ENCODE assay signal across 18 cellular contexts in the genomic region with DNA sequence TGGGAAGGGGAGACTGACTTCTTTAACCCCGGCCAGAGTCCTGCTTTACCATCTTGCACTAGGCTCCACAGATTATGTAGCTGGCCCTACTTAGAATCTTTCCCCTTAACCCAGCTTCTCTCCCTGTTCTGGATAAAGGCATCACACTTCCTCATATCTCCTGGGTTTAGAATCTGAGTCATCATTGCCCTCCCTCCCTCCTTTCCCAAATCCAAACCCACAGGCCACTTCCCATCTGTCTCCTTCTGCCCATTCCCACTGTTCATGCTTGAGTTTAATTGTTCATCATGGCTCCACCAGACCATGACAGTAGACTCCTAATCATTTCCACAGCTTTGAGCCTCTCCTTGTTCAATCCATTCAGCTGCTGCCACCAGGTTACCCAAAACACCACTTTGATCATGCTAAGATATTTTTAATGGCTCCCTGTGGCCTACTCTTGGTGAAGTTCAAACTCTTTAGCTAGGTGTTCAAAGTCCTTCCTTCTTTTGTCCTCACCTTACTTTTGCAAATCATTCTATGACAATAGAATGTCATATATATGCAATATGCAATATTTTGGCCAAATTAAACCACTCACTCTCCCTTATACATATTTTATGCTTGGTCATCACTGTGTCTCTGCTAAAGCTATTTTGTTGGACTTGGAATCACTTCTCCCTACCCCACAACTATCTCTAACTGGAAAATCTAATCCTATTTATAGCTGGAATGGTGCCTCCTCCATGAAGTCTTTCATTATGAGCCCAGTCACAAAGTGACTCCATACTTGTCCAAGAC.
A peak's percentile ranks its signal among the peaks of the same experiment; 100 is the strongest.
DNase-seq lines count a peak whose midpoint lies in the region; ATAC-seq, FAIRE-seq and TF ChIP-seq lines count a peak whose summit lies in the region.
"Had no signal": no experiment of that assay in that cellular context is flagged by ENCODE, and none has a peak within 500 bp of the region (broad histone marks: within the 10 kb centered on the region; RNA-seq: fewer than 3 reads in every experiment).

No MANE protein-coding gene starts in this region.

- peak; percentile 14 for DNase-seq in DMS 273 (lab: John Stamatoyannopoulos, UW; ENCODE audit: unreplicated experiment)
- DNase-seq in DMS 273 treated with DMSO at 0.1 percent for 48 hours (lab: John Stamatoyannopoulos, UW), result no peak
- no peak for DNase-seq in H54 (ENCODE audit: insufficient read length, low spot score)
- DNase-seq in NCI-H510A (lab: John Stamatoyannopoulos, UW), result peak; percentile 86
- DNase-seq in kidney glomerular epithelial cell (lab: John Stamatoyannopoulos, UW), result peak; percentile 41
- no peak for DNase-seq in GM19239 (ENCODE audit: insufficient read length, low spot score)
- no peak for DNase-seq in activated CD4-positive, alpha-beta T cell treated with anti-CD3 and anti-CD28 coated beads, Interleukin-2, amount 50 U/mL, for 1 hour
- DNase-seq: activated CD8-positive, alpha-beta T cell treated with anti-CD3 and anti-CD28 coated beads for 36 hours; C1 segment of cervical spinal cord; heart left ventricle; mammary epithelial cell; MG63; naive thymus-derived CD4-positive, alpha-beta T cell; T-cell; tibial artery had no signal

- FAIRE-seq in H54 (lab: Jason Lieb, UNC), result peak; percentile 20
- FAIRE-seq in GM19239 (lab: Jason Lieb, UNC), result no peak
- FAIRE-seq: pancreas had no signal

- TF ChIP-seq POLR2A in H54 (IDR thresholded peaks at IDR 0.05; ENCODE audit: low read depth, low read length), result no peak

- ATAC-seq in HG03571 (IDR thresholded peaks at IDR 0.05; ENCODE audit: unreplicated experiment), result no peak
- ATAC-seq: activated CD8-positive, alpha-beta T cell treated with anti-CD3 and anti-CD28 coated beads for 36 hours; pancreas; Right ventricle myocardium inferior; T-cell had no signal

Comparison
In these comparisons a context has a peak if more than half of its experiments do, and no peak if none do; other contexts are left out.
1. DNase-seq: peak in DMS 273 (single experiment), NCI-H510A (single experiment) and kidney glomerular epithelial cell (single experiment); none in DMS 273 treated with DMSO at 0.1 percent for 48 hours (single experiment), H54 (single experiment), GM19239 (single experiment) and activated CD4-positive, alpha-beta T cell treated with anti-CD3 and anti-CD28 coated beads, Interleukin-2, amount 50 U/mL, for 1 hour (single experiment).